In the genomic region with DNA sequence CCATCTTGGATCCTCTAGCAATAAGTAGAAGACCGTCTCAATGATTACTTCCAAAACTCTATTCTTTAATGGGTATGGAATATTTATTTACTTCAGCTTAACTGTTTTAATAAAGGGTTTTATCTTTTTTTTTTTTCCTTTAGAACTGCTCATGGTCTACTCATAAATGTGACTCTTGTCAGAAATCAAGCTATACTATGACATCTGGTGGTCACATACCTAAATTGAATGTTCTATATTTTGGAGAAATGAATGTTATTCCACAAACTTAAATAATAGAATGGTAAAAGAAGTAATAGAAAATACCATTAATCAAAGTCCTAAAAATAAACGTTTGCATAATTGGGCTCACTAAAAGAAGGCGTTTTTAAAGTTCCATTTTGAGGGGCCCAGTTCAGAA, we compare ENCODE assay signal across 16 cellular contexts.
DNase-seq lines count a peak whose midpoint lies in the region; ATAC-seq and TF ChIP-seq lines count a peak whose summit lies in the region.
"Had no signal": no experiment of that assay in that cellular context is flagged by ENCODE, and none has a peak within 500 bp of the region (broad histone marks: within the 10 kb centered on the region; RNA-seq: fewer than 3 reads in every experiment).

No MANE protein-coding gene starts in this region.

- no peak overlapping the region for H3K4me3 ChIP-seq in astrocyte of the spinal cord (ENCODE audit: low read depth, low read length)
- no peak overlapping the region for H3K4me3 ChIP-seq in mesendoderm (ENCODE audit: low read length)
- no peak overlapping the region for H3K4me3 ChIP-seq in mesenchymal stem cell (ENCODE audit: insufficient read depth in 1 of 2, low read depth in 1 of 2, low read length in 2 of 2)

- no peak overlapping the region for H4K8ac ChIP-seq in mesendoderm (ENCODE audit: low read depth, low read length)
- H4K8ac ChIP-seq in mesenchymal stem cell (ENCODE audit: low read length): no peak overlapping the region

- no peak overlapping the region for H2BK5ac ChIP-seq in mesendoderm (ENCODE audit: low read length)
- H2BK5ac ChIP-seq in mesenchymal stem cell (ENCODE audit: low read depth, low read length, poor library complexity, severe bottlenecking): no peak overlapping the region

- H3K4me2 ChIP-seq in mesendoderm (ENCODE audit: low read length) (no peak overlapping the region), mesenchymal stem cell (ENCODE audit: low read length, poor library complexity, severe bottlenecking) (no peak overlapping the region)

- TF ChIP-seq CTCF in LNCAP (IDR thresholded peaks at IDR 0.05) (peak; percentile 42), astrocyte of the spinal cord (IDR thresholded peaks at IDR 0.05; ENCODE audit: low read depth, low read length) (no peak)

- H3K56ac ChIP-seq in mesendoderm (ENCODE audit: low read length): no peak overlapping the region

- H3K79me1 ChIP-seq in mesendoderm (ENCODE audit: low read length) (no peaks in the 10 kb centered on the region), mesenchymal stem cell (replicated peaks; ENCODE audit: low read length, poor library complexity, severe bottlenecking) (no peaks in the 10 kb centered on the region)

- H4K91ac ChIP-seq in mesenchymal stem cell (ENCODE audit: low read length): no peak overlapping the region

- H3K36me3 ChIP-seq in mesendoderm (ENCODE audit: control insufficient read depth, insufficient read depth, low read length) (no peaks in the 10 kb centered on the region), mesenchymal stem cell (ENCODE audit: control insufficient read depth in 1 of 2, insufficient read depth in 2 of 2, low read depth in 1 of 2, low read length in 2 of 2) (no peaks in the 10 kb centered on the region)
- H3K36me3 ChIP-seq: neutrophil had no signal

- no peak overlapping the region for H2BK15ac ChIP-seq in mesendoderm (replicated peaks; ENCODE audit: low read depth)
- H2BK15ac ChIP-seq in mesenchymal stem cell (ENCODE audit: low read depth, poor library complexity, severe bottlenecking): no peak overlapping the region

- H2BK120ac ChIP-seq in mesendoderm (ENCODE audit: low read depth, low read length): no peak overlapping the region
- H2BK120ac ChIP-seq in mesenchymal stem cell (ENCODE audit: low read depth, low read length): no peak overlapping the region

- H3K23ac ChIP-seq in mesendoderm (ENCODE audit: low read length): no peak overlapping the region
- no peak overlapping the region for H3K23ac ChIP-seq in mesenchymal stem cell (ENCODE audit: low read length in 2 of 2)

- no peak overlapping the region for H3K27ac ChIP-seq in mesendoderm (ENCODE audit: low read depth, low read length)
- no peak overlapping the region for H3K27ac ChIP-seq in mesenchymal stem cell (ENCODE audit: low read length, poor library complexity, severe bottlenecking)
- H3K27ac ChIP-seq: neutrophil had no signal

- H3K9me3 ChIP-seq in mesenchymal stem cell (ENCODE audit: control insufficient read depth, low read length): no peaks in the 10 kb centered on the region
- H3K9me3 ChIP-seq: neutrophil had no signal

- no peak overlapping the region for H4K5ac ChIP-seq in mesendoderm (ENCODE audit: low read length)

- H3K27me3 ChIP-seq in mesendoderm (ENCODE audit: insufficient read depth, low read length, poor library complexity) (no peaks in the 10 kb centered on the region), mesenchymal stem cell (ENCODE audit: control insufficient read depth in 1 of 2, insufficient read depth in 1 of 2, low read length in 2 of 2) (no peaks in the 10 kb centered on the region)
- H3K27me3 ChIP-seq: neutrophil had no signal

- in situ Hi-C loops in astrocyte of the spinal cord (cut with HindIII; ENCODE audit: low sequenced_read_pairs): no loop called here

- H3K4me1 ChIP-seq in mesendoderm (ENCODE audit: control insufficient read depth, low read depth, low read length) (no peaks in the 10 kb centered on the region), mesenchymal stem cell (ENCODE audit: control insufficient read depth, insufficient read depth, low read depth, low read length) (no peaks in the 10 kb centered on the region)

- no peak overlapping the region for H2AFZ ChIP-seq in mesenchymal stem cell (ENCODE audit: low read depth, low read length)

- no peak overlapping the region for H2BK12ac ChIP-seq in mesenchymal stem cell (ENCODE audit: low read length in 2 of 2)

- H3K4ac ChIP-seq in mesendoderm (ENCODE audit: low read depth, low read length): no peak overlapping the region
- no peak overlapping the region for H3K4ac ChIP-seq in mesenchymal stem cell (ENCODE audit: low read depth in 1 of 2, low read length in 2 of 2)

- no peaks in the 10 kb centered on the region for H3K79me2 ChIP-seq in mesendoderm (ENCODE audit: control insufficient read depth, insufficient read depth, low read length)

- H3K18ac ChIP-seq in mesendoderm (ENCODE audit: low read length) (no peak overlapping the region), mesenchymal stem cell (ENCODE audit: low read depth in 1 of 2, low read length in 2 of 2) (no peak overlapping the region)

- no peak for ATAC-seq in GM21526 (IDR thresholded peaks at IDR 0.05; ENCODE audit: low FRiP score, unreplicated experiment)
- ATAC-seq: esophagus mucosa had no signal

- DNase-seq in ELR (ENCODE audit: low read depth) (peak; percentile 36), astrocyte of the spinal cord (ENCODE audit: low read depth, low spot score) (peak; percentile 15), mesendoderm (peak; percentile 12), mesenchymal stem cell (no peak), activated gamma-delta T cell treated with Interleukin-2 at 50 U/mL for 16 hours (no peak), globus pallidus (ENCODE audit: low spot score) (no peak)
- DNase-seq: activated naive CD4-positive, alpha-beta T cell treated with anti-CD3 and anti-CD28 coated beads for 36 hours; cerebellar nuclear complex; COR-L47; RPMI8226; stimulated activated CD4-positive, alpha-beta T cell treated with anti-CD3 and anti-CD28 coated beads, Interleukin-12 subunit alpha, Interleukin-12 subunit beta, amount 100 ng/mL, for 4 hours; T1000 had no signal

- H2AK5ac ChIP-seq in mesendoderm (ENCODE audit: low read length) (no peak overlapping the region), mesenchymal stem cell (ENCODE audit: low read length, severe bottlenecking) (no peak overlapping the region)

- no peak overlapping the region for H3K14ac ChIP-seq in mesenchymal stem cell (ENCODE audit: low read length in 2 of 2)

- H3K9ac ChIP-seq in mesendoderm (ENCODE audit: low read length): no peak overlapping the region
- H3K9ac ChIP-seq in mesenchymal stem cell (ENCODE audit: low read length): no peak overlapping the region

- no CpG with 5 or more reads among the region's 3 CpGs for WGBS in mesendoderm (ENCODE audit: extremely low coverage, insufficient coverage, low lambda C conversion rate)
- 33% methylated on average over 2 of the region's 3 CpGs for WGBS in mesenchymal stem cell

Comparison
In these comparisons a context has a peak if more than half of its experiments do, and no peak if none do; other contexts are left out.
1. DNase-seq: peak in ELR (single experiment), astrocyte of the spinal cord (single experiment) and mesendoderm (single experiment); none in mesenchymal stem cell (single experiment), activated gamma-delta T cell treated with Interleukin-2 at 50 U/mL for 16 hours (single experiment) and globus pallidus (single experiment).